In genomic region chr4:105392858-105393257, GRCh38 we compare ENCODE assay signal across 6 cellular contexts.
"Had no signal": no experiment of that assay in that cellular context is flagged by ENCODE, and none has a peak within 500 bp of the region (broad histone marks: within the 10 kb centered on the region; RNA-seq: fewer than 3 reads in every experiment).

No MANE protein-coding gene starts in this region.

- DNase-seq: GDM1, GF-D8 had no signal

- ATAC-seq: GM12878 had no signal

- FAIRE-seq: GM12878, GM12891, GM12892, GM18507 had no signal

- H3K4me3 ChIP-seq: GM12878 had no signal
